Comparison of ENCODE assay signal across 7 cellular contexts in genomic region chr10:99658622-99659030, GRCh38. TPM values are rescaled to one million over a fixed set of nuclear protein-coding genes. Genes with fewer than 3 reads are reported as not detected.
DNase-seq lines count a peak whose midpoint lies in the region; ATAC-seq, FAIRE-seq and TF ChIP-seq lines count a peak whose summit lies in the region.

No MANE protein-coding gene starts in this region.

- H3K4me3 Mint-ChIP-seq in activated naive CD8-positive, alpha-beta T cell treated with anti-CD3 and anti-CD28 coated beads, Interleukin-2, amount 50 U/mL, for 24 hours: peak overlapping the region; percentile 83

- no peak for FAIRE-seq in small intestine (lab: Jason Lieb, UNC)

- TF ChIP-seq CTCF in RWPE2 (IDR thresholded peaks at IDR 0.05; ENCODE audit: poor library complexity, severe bottlenecking): no peak

- peak overlapping the region; percentile 94 for H3K27ac ChIP-seq in RWPE2 (ENCODE audit: poor library complexity, severe bottlenecking)
- peak overlapping the region; percentile 79 to 92 for H3K27ac ChIP-seq in small intestine (ENCODE audit: low read depth in 1 of 2, low read length in 1 of 2)

- no peaks in the 10 kb centered on the region for H3K27me3 ChIP-seq in RWPE2 (ENCODE audit: insufficient read depth, poor library complexity, severe bottlenecking)
- no peaks in the 10 kb centered on the region for H3K27me3 ChIP-seq in small intestine (ENCODE audit: control insufficient read depth in 2 of 2, insufficient read depth in 2 of 2, low read length in 2 of 2)

- peaks cover under 1% of the 10 kb centered on the region for H3K36me3 Mint-ChIP-seq in activated naive CD8-positive, alpha-beta T cell treated with anti-CD3 and anti-CD28 coated beads, Interleukin-2, amount 50 U/mL, for 24 hours (ENCODE audit: low read depth)

- H3K9me3 ChIP-seq in RWPE2 (ENCODE audit: severe bottlenecking) (no peaks in the 10 kb centered on the region), small intestine (ENCODE audit: control insufficient read depth, low read depth) (no peaks in the 10 kb centered on the region)

- WGBS in small intestine, 3 donors: 5 to 8% (median 7%) methylated on average over 24 of the region's 24 CpGs

- H3K36me3 ChIP-seq in RWPE2 (ENCODE audit: low read depth): peaks cover 30% of the 10 kb centered on the region
- H3K36me3 ChIP-seq in small intestine (ENCODE audit: control insufficient read depth in 2 of 2, insufficient read depth in 2 of 2, low read length in 2 of 2): peaks cover 0 to 3% of the 10 kb centered on the region in 2 donors

- H3K4me3 ChIP-seq in RWPE2 (ENCODE audit: severe bottlenecking): peak overlapping the region; percentile 86
- peak overlapping the region; percentile 77 for H3K4me3 ChIP-seq in iPS-11a (ENCODE audit: low read depth, low read length)
- H3K4me3 ChIP-seq in small intestine (ENCODE audit: low read depth in 1 of 2, low read length in 2 of 2): peak overlapping the region; percentile 50 to 88

- DNase-seq in RWPE2 (ENCODE audit: low spot score): peak; percentile 61
- DNase-seq in activated naive CD8-positive, alpha-beta T cell treated with anti-CD3 and anti-CD28 coated beads, Interleukin-2, amount 50 U/mL, for 24 hours: peak; percentile 75
- peak; percentile 92 for DNase-seq in small intestine

- ATAC-seq in GM21528 (IDR thresholded peaks at IDR 0.05; ENCODE audit: low FRiP score, unreplicated experiment) (peak; percentile 1), RWPE2 (ENCODE audit: low read depth) (no peak; the same call in 2 of the 3 replicates), GM18868 (IDR thresholded peaks at IDR 0.05; ENCODE audit: unreplicated experiment) (no peak), GM18867 (IDR thresholded peaks at IDR 0.05; ENCODE audit: unreplicated experiment) (no peak)
- ATAC-seq in activated naive CD8-positive, alpha-beta T cell treated with anti-CD3 and anti-CD28 coated beads, Interleukin-2, amount 50 U/mL, for 24 hours: peak; percentile 9

- H3K27me3 Mint-ChIP-seq in activated naive CD8-positive, alpha-beta T cell treated with anti-CD3 and anti-CD28 coated beads, Interleukin-2, amount 50 U/mL, for 24 hours: peaks cover 16% of the 10 kb centered on the region

- no peaks in the 10 kb centered on the region for H3K9me3 Mint-ChIP-seq in activated naive CD8-positive, alpha-beta T cell treated with anti-CD3 and anti-CD28 coated beads, Interleukin-2, amount 50 U/mL, for 24 hours

- peak overlapping the region; percentile 67 for H3K27ac Mint-ChIP-seq in activated naive CD8-positive, alpha-beta T cell treated with anti-CD3 and anti-CD28 coated beads, Interleukin-2, amount 50 U/mL, for 24 hours

- H3K4me1 ChIP-seq in RWPE2 (ENCODE audit: insufficient read depth, poor library complexity, severe bottlenecking): peaks cover 74% of the 10 kb centered on the region
- H3K4me1 ChIP-seq in small intestine (ENCODE audit: control insufficient read depth in 2 of 2, insufficient read depth in 1 of 2, low read depth in 1 of 2, low read length in 1 of 2): peaks cover 3 to 4% of the 10 kb centered on the region in 2 donors

- peaks cover 21% of the 10 kb centered on the region for H3K4me1 Mint-ChIP-seq in activated naive CD8-positive, alpha-beta T cell treated with anti-CD3 and anti-CD28 coated beads, Interleukin-2, amount 50 U/mL, for 24 hours

RNA-seq across cellular contexts. Expression of gene ENTPD7, which starts 0.7 kb away (rescaled TPM):
- 1 to 10 TPM; 7.3 to 9.5 (median 9.2) TPM for polyA plus RNA-seq in small intestine

RNA-seq across cellular contexts. Expression of gene SLC25A28, which starts 38.4 kb away (rescaled TPM):
- polyA plus RNA-seq in small intestine: 10 to 100 TPM; 31.1 to 46.1 (median 36.6) TPM

Comparison
In these comparisons a context has a peak if more than half of its experiments do, and no peak if none do; other contexts are left out.
1. ATAC-seq: peak in GM21528 (single experiment) and activated naive CD8-positive, alpha-beta T cell treated with anti-CD3 and anti-CD28 coated beads, Interleukin-2, amount 50 U/mL, for 24 hours (single experiment); none in RWPE2 (single experiment), GM18868 (single experiment) and GM18867 (single experiment).
2. Peak in every context shown above with its lines, with median percentiles within 50 percentile points of each other: DNase-seq and H3K4me3 ChIP-seq.